In genomic region chr7:30596043-30596641, GRCh38 we compare ENCODE assay signal across 8 cellular contexts. TPM values are rescaled to one million over a fixed set of nuclear protein-coding genes. Genes with fewer than 3 reads are reported as not detected.
DNase-seq lines count a peak whose midpoint lies in the region; ATAC-seq and TF ChIP-seq lines count a peak whose summit lies in the region.

No MANE protein-coding gene starts in this region.

- peak overlapping the region; percentile 95 for H3K27ac ChIP-seq in HUES48 (ENCODE audit: low read depth, low read length)
- H3K27ac ChIP-seq in epithelial cell of prostate = peak overlapping the region; percentile 97

- no peak for ATAC-seq in HG02885 (IDR thresholded peaks at IDR 0.05; ENCODE audit: poor library complexity, unreplicated experiment)

- H3K4me3 ChIP-seq in HUES48 (ENCODE audit: low read depth, low read length) = peak overlapping the region; percentile 100

- H3K36me3 Mint-ChIP-seq in T-helper 1 cell treated with Interleukin-12 subunit alpha and Interleukin-12 subunit beta and Interleukin-4 antibody, amounts not matched to agents 30 μg/mL and 1 μg/mL, for 36 hours (ENCODE audit: low read depth) = peaks cover 28% of the 10 kb centered on the region
- peaks cover 18% of the 10 kb centered on the region for H3K36me3 Mint-ChIP-seq in neural crest cell (ENCODE audit: low read depth)

- H3K4me3 Mint-ChIP-seq in T-helper 1 cell treated with Interleukin-12 subunit alpha and Interleukin-12 subunit beta and Interleukin-4 antibody, amounts not matched to agents 30 μg/mL and 1 μg/mL, for 36 hours = peak overlapping the region; percentile 100
- peak overlapping the region; percentile 98 for H3K4me3 Mint-ChIP-seq in neural crest cell

- H3K9me3 Mint-ChIP-seq in T-helper 1 cell treated with Interleukin-12 subunit alpha and Interleukin-12 subunit beta and Interleukin-4 antibody, amounts not matched to agents 30 μg/mL and 1 μg/mL, for 36 hours = no peaks in the 10 kb centered on the region
- H3K9me3 Mint-ChIP-seq in neural crest cell = no peaks in the 10 kb centered on the region

- H3K4me1 Mint-ChIP-seq in T-helper 1 cell treated with Interleukin-12 subunit alpha and Interleukin-12 subunit beta and Interleukin-4 antibody, amounts not matched to agents 30 μg/mL and 1 μg/mL, for 36 hours (ENCODE audit: low read depth) = peaks cover 45% of the 10 kb centered on the region
- H3K4me1 Mint-ChIP-seq in neural crest cell = peaks cover 45% of the 10 kb centered on the region

- H3K27ac Mint-ChIP-seq in T-helper 1 cell treated with Interleukin-12 subunit alpha and Interleukin-12 subunit beta and Interleukin-4 antibody, amounts not matched to agents 30 μg/mL and 1 μg/mL, for 36 hours = peak overlapping the region; percentile 100
- peak overlapping the region; percentile 98 for H3K27ac Mint-ChIP-seq in neural crest cell (ENCODE audit: unreplicated experiment)

- H3K9me3 ChIP-seq in HUES48 (ENCODE audit: control insufficient read depth, insufficient read depth, low read length) = no peaks in the 10 kb centered on the region

- H3K4me1 ChIP-seq in HUES48 (ENCODE audit: control insufficient read depth, insufficient read depth, low read length) = peaks cover 19% of the 10 kb centered on the region

- no peaks in the 10 kb centered on the region for H3K27me3 ChIP-seq in HUES48 (ENCODE audit: control insufficient read depth, insufficient read depth, low read length)

- peaks cover 44% of the 10 kb centered on the region for H3K36me3 ChIP-seq in HUES48 (ENCODE audit: control insufficient read depth, insufficient read depth, low read length)

- DNase-seq in DMS153 treated with DMSO at 0.1 percent for 48 hours (lab: John Stamatoyannopoulos, UW; ENCODE audit: unreplicated experiment) = peak; percentile 15
- DNase-seq in DMS153 (lab: John Stamatoyannopoulos, UW) = no peak
- no peak for DNase-seq in epithelial cell of prostate (ENCODE audit: low read depth, low spot score)
- no peak for DNase-seq in neural crest cell (ENCODE audit: low read depth, low spot score)
- DNase-seq in activated gamma-delta T cell treated with Interleukin-2 at 50 U/mL for 16 hours = no peak

- H3K9ac ChIP-seq in HUES48 (ENCODE audit: low read depth, low read length) = peak overlapping the region; percentile 99

- peaks cover 4% of the 10 kb centered on the region for H3K27me3 Mint-ChIP-seq in T-helper 1 cell treated with Interleukin-12 subunit alpha and Interleukin-12 subunit beta and Interleukin-4 antibody, amounts not matched to agents 30 μg/mL and 1 μg/mL, for 36 hours (ENCODE audit: low read depth)
- no peaks in the 10 kb centered on the region for H3K27me3 Mint-ChIP-seq in neural crest cell (ENCODE audit: low read depth)

- TF ChIP-seq CTCF in neural crest cell (conservative IDR thresholded peaks at IDR 0.05) = no peak

RNA-seq across cellular contexts. Expression of gene GARS1, which starts 1.5 kb away (rescaled TPM):
- 151 and 152 TPM in 2 replicates for total RNA-seq in neural crest cell
